In the genomic region with DNA sequence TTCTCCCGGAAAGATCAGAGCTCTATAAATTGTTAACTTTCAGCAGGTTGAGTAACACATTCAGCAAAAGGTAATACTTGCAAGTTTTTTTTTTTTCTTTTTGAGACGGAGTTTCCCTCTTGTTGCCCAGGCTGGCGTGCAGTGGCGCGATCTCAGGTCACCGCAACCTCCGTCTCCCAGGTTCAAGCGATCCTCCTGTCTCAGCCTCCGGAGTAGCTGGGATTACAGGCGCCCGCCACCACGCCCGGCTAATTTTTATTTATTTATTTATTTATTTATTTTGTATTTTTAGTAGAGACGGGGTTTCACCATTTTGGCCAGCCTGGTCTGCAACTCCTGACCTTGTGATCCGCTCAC, we compare ENCODE assay signal across 8 cellular contexts. TPM values are rescaled to one million over a fixed set of nuclear protein-coding genes. Genes with fewer than 3 reads are reported as not detected.
A peak's percentile ranks its signal among the peaks of the same experiment; 100 is the strongest.
DNase-seq lines count a peak whose midpoint lies in the region; ATAC-seq and TF ChIP-seq lines count a peak whose summit lies in the region.
"Not testable (repeated sequence)": the region's sequence is repeated elsewhere in the genome, so short reads cannot be mapped to it uniquely, and the experiment has no call there.

No MANE protein-coding gene starts in this region.

- H3K4me3 Mint-ChIP-seq in activated CD8-positive, alpha-beta memory T cell treated with anti-CD3 and anti-CD28 coated beads, Interleukin-2, amount 10 ng/mL, durations not matched to agents 7 days and 5 days, result peak overlapping the region; percentile 93

- peak overlapping the region; percentile 85 for H3K4me2 ChIP-seq in mesendoderm (ENCODE audit: low read length)

- not testable (repeated sequence) for H2AK5ac ChIP-seq in mesendoderm (ENCODE audit: low read length)

- not testable (repeated sequence) for H3K4ac ChIP-seq in mesendoderm (ENCODE audit: low read depth, low read length)

- peak overlapping the region; percentile 87 for H3K27ac Mint-ChIP-seq in activated CD8-positive, alpha-beta memory T cell treated with anti-CD3 and anti-CD28 coated beads, Interleukin-2, amount 10 ng/mL, durations not matched to agents 7 days and 5 days

- not testable (repeated sequence) for H2BK15ac ChIP-seq in mesendoderm (replicated peaks; ENCODE audit: low read depth)

- no CpG with 5 or more reads among the region's 15 CpGs for WGBS in mesendoderm (ENCODE audit: extremely low coverage, insufficient coverage, low lambda C conversion rate)
- WGBS in psoas muscle, 3 donors, result 75 to 81% (median 80%) methylated on average over 15 of the region's 15 CpGs
- 77 to 79% methylated on average over 15 of the region's 15 CpGs for WGBS in upper lobe of left lung, 2 donors

- H3K36me3 Mint-ChIP-seq in activated CD8-positive, alpha-beta memory T cell treated with anti-CD3 and anti-CD28 coated beads, Interleukin-2, amount 10 ng/mL, durations not matched to agents 7 days and 5 days, result peaks cover 11% of the 10 kb centered on the region

- not testable (repeated sequence) for H3K4me1 ChIP-seq in ES-I3 (ENCODE audit: insufficient read depth, low read length); NT2/D1 (ENCODE audit: insufficient read depth, insufficient read length); mesendoderm (ENCODE audit: control insufficient read depth, low read depth, low read length)
- H3K4me1 ChIP-seq in psoas muscle (peaks cover 11% of the 10 kb centered on the region), upper lobe of left lung (peaks cover 14 to 26% (median 18%) of the 10 kb centered on the region in 4 donors)

- intact Hi-C loops in psoas muscle (cut with DNase I), result loop anchor here (10.0 kb wide), 2 partner anchors 54 to 64 kb away; no protein-coding TSS in a partner anchor

- not testable (repeated sequence) for H2BK120ac ChIP-seq in mesendoderm (ENCODE audit: low read depth, low read length)

- not testable (repeated sequence) for H3K27me3 ChIP-seq in NT2/D1 (ENCODE audit: insufficient read depth, insufficient read length); mesendoderm (ENCODE audit: insufficient read depth, low read length, poor library complexity); psoas muscle (ENCODE audit: insufficient read depth in 3 of 3, low read length in 2 of 3); upper lobe of left lung

- H3K9me3 Mint-ChIP-seq in activated CD8-positive, alpha-beta memory T cell treated with anti-CD3 and anti-CD28 coated beads, Interleukin-2, amount 10 ng/mL, durations not matched to agents 7 days and 5 days (ENCODE audit: low read depth), result not testable (repeated sequence)

- not testable (repeated sequence) for H3K27me3 Mint-ChIP-seq in activated CD8-positive, alpha-beta memory T cell treated with anti-CD3 and anti-CD28 coated beads, Interleukin-2, amount 10 ng/mL, durations not matched to agents 7 days and 5 days

- H2BK5ac ChIP-seq in mesendoderm (ENCODE audit: low read length), result not testable (repeated sequence)

- peak overlapping the region; percentile 88 for H3K56ac ChIP-seq in mesendoderm (ENCODE audit: low read length)

- H3K79me2 ChIP-seq in mesendoderm (ENCODE audit: control insufficient read depth, insufficient read depth, low read length), result not testable (repeated sequence)

- not testable (repeated sequence) for TF ChIP-seq CTCF in cardiac fibroblast (IDR thresholded peaks at IDR 0.05; ENCODE audit: low read depth, low read length); foreskin fibroblast (IDR thresholded peaks at IDR 0.05; ENCODE audit: low read depth, low read length); psoas muscle (IDR thresholded peaks at IDR 0.05); upper lobe of left lung (IDR thresholded peaks at IDR 0.05)

- H3K9me3 ChIP-seq in ES-I3 (ENCODE audit: control insufficient read depth, insufficient read depth, low read length); NT2/D1 (ENCODE audit: insufficient read depth, low read length); psoas muscle; upper lobe of left lung: not testable (repeated sequence)

- H3K79me1 ChIP-seq in mesendoderm (ENCODE audit: low read length), result not testable (repeated sequence)

- not testable (repeated sequence) for ATAC-seq in activated CD8-positive, alpha-beta memory T cell treated with anti-CD3 and anti-CD28 coated beads, Interleukin-2, amount 10 ng/mL, durations not matched to agents 7 days and 5 days; psoas muscle; upper lobe of left lung (ENCODE audit: low FRiP score in 2 of 2)

- H3K23ac ChIP-seq in mesendoderm (ENCODE audit: low read length), result not testable (repeated sequence)

- H3K18ac ChIP-seq in mesendoderm (ENCODE audit: low read length), result not testable (repeated sequence)

- peaks cover 40% of the 10 kb centered on the region for H3K4me1 Mint-ChIP-seq in activated CD8-positive, alpha-beta memory T cell treated with anti-CD3 and anti-CD28 coated beads, Interleukin-2, amount 10 ng/mL, durations not matched to agents 7 days and 5 days

- not testable (repeated sequence) for DNase-seq in NT2/D1 (ENCODE audit: low read depth, low spot score); activated CD8-positive, alpha-beta memory T cell treated with anti-CD3 and anti-CD28 coated beads, Interleukin-2, amount 10 ng/mL, durations not matched to agents 7 days and 5 days; cardiac fibroblast (ENCODE audit: low read depth in 2 of 2); foreskin fibroblast; mesendoderm; psoas muscle
- DNase-seq in upper lobe of left lung, result peak in 1 of 2 donors; percentile 54

- H3K9ac ChIP-seq in ES-I3 (ENCODE audit: low read depth, low read length) (peak overlapping the region; percentile 93), NT2/D1 (ENCODE audit: insufficient read length, low read depth) (peak overlapping the region; percentile 91), mesendoderm (ENCODE audit: low read length) (peak overlapping the region; percentile 86)

- CTCF ChIA-PET in activated CD8-positive, alpha-beta memory T cell treated with anti-CD3 and anti-CD28 coated beads, Interleukin-2, amount 10 ng/mL, durations not matched to agents 7 days and 5 days (lab: Charles Lee), result interaction anchor here (0.7 to 2.2 kb wide), 3 partner anchors 13 to 65 kb away, joined by 3 to 9 read pairs (median 3); no protein-coding TSS in a partner anchor

- not testable (repeated sequence) for H4K8ac ChIP-seq in mesendoderm (ENCODE audit: low read depth, low read length)

- not testable (repeated sequence) for TF ChIP-seq POLR2A in upper lobe of left lung (IDR thresholded peaks at IDR 0.05)

- peak overlapping the region; percentile 87 for H3K4me3 ChIP-seq in NT2/D1 (ENCODE audit: insufficient read length, low read depth)
- peak overlapping the region; percentile 87 to 96 for H3K4me3 ChIP-seq in cardiac fibroblast (replicated peaks in 1 of 2; ENCODE audit: low read depth in 2 of 2, low read length in 2 of 2)
- peak overlapping the region; percentile 67 to 77 for H3K4me3 ChIP-seq in foreskin fibroblast (ENCODE audit: low read depth in 1 of 2, low read length in 2 of 2)
- not testable (repeated sequence) for H3K4me3 ChIP-seq in mesendoderm (ENCODE audit: low read length)
- peak overlapping the region; percentile 94 for H3K4me3 ChIP-seq in psoas muscle
- peak overlapping the region in 3 of 4 donors; percentile 63 to 84 (median 64) for H3K4me3 ChIP-seq in upper lobe of left lung

- H3K36me3 ChIP-seq in ES-I3 (ENCODE audit: insufficient read depth, low read length); mesendoderm (ENCODE audit: control insufficient read depth, insufficient read depth, low read length): not testable (repeated sequence)
- H3K36me3 ChIP-seq in NT2/D1 (ENCODE audit: insufficient read depth, insufficient read length, low read length), result peaks cover 29% of the 10 kb centered on the region
- H3K36me3 ChIP-seq in psoas muscle (ENCODE audit: insufficient read depth in 1 of 2, low read depth in 1 of 2), result peaks cover 0 to 28% of the 10 kb centered on the region in 2 donors
- H3K36me3 ChIP-seq in upper lobe of left lung, result peaks cover 0 to 10% (median 0%) of the 10 kb centered on the region in 4 donors

- not testable (repeated sequence) for H4K5ac ChIP-seq in mesendoderm (ENCODE audit: low read length)

- H3K27ac ChIP-seq in mesendoderm (ENCODE audit: low read depth, low read length), result not testable (repeated sequence)
- H3K27ac ChIP-seq in psoas muscle (peak overlapping the region; percentile 75), upper lobe of left lung (peak overlapping the region; percentile 81 to 93 (median 88))

- TF ChIP-seq EP300 in upper lobe of left lung (IDR thresholded peaks at IDR 0.05), result not testable (repeated sequence)

RNA-seq across cellular contexts. Expression of gene SNX4, which starts 0.5 kb away (rescaled TPM):
- total RNA-seq in activated CD8-positive, alpha-beta memory T cell treated with anti-CD3 and anti-CD28 coated beads, Interleukin-2, amount 10 ng/mL, durations not matched to agents 7 days and 5 days, result 10 to 100 TPM; 33.0 to 37.9 TPM
- 17.5 TPM for polyA plus RNA-seq in mesendoderm (2013, experiment 1 of 2)
- polyA plus RNA-seq in mesendoderm (2013, experiment 2 of 2), result 18.0 TPM
- 10 to 100 TPM; 19.1 to 30.1 (median 24.4) TPM for total RNA-seq in psoas muscle
- polyA plus RNA-seq in psoas muscle, result 10 to 100 TPM; 16.9 to 27.1 (median 20.0) TPM
- 10 to 100 TPM; 31.1 to 72.4 (median 41.8) TPM for total RNA-seq in upper lobe of left lung
